In the genomic region with DNA sequence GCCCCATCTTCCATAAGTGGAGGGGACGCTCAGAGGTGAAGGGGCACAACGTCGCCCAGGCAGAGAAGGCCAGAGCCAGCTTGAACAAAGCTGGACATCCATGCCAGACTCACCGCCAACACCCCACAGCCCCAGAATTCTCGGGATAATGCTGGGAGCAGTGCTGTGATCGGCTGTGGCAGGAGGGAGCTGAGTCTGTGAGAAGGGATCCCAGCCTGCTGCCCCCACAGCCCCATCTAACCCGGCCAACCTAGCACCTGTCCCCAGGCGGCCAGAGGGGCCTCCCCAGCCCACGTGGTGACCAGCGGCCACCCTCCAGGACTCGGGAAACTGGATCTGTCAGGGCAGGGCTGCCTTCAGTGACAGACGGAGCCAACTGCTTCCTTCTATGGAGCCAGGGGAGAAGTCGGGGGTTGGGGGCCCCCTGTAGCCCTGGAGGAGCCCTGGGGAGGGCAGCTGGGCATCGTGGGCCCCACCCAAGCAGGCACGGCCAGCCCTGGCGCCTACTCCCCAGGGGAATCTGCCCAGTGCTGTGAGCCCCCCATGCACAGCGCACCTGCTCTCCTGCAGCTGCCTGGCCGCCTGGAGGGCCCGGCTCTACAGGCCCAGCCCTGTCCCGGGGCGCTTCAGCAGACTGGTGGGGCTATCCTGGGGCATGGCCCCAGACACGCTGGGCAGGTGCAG, we compare ENCODE assay signal across 19 cellular contexts. TPM values are rescaled to one million over a fixed set of nuclear protein-coding genes. Genes with fewer than 3 reads are reported as not detected.
DNase-seq lines count a peak whose midpoint lies in the region; ATAC-seq and TF ChIP-seq lines count a peak whose summit lies in the region.
"Had no signal": no experiment of that assay in that cellular context is flagged by ENCODE, and none has a peak within 500 bp of the region (broad histone marks: within the 10 kb centered on the region; RNA-seq: fewer than 3 reads in every experiment).

No MANE protein-coding gene starts in this region.

- DNase-seq in activated naive CD4-positive, alpha-beta T cell treated with anti-CD3 and anti-CD28 coated beads, Interleukin-2, amount 10 ng/mL, durations not matched to agents 7 days and 5 days, result peak; percentile 14
- DNase-seq in activated naive CD4-positive, alpha-beta T cell (lab: John Stamatoyannopoulos, UW), result no peak
- peak; percentile 86 for DNase-seq in chondrocyte (ENCODE audit: low spot score)
- DNase-seq in myocyte (ENCODE audit: low read depth), result peak; percentile 95
- peak; percentile 41 to 49 for DNase-seq in thyroid gland
- DNase-seq in NCI-H2081 treated with DMSO at 0.1 percent for 48 hours (lab: John Stamatoyannopoulos, UW), result no peak
- no peak for DNase-seq in NK-92 treated with Interleukin-12 subunit alpha and Interleukin-12 subunit beta, amount 100 ng/mL, for 24 hours (lab: John Stamatoyannopoulos, UW)
- DNase-seq: ACHN; activated naive CD8-positive, alpha-beta T cell treated with anti-CD3 and anti-CD28 coated beads, Interleukin-2, amount 10 ng/mL, durations not matched to agents 7 days and 5 days; effector CD4-positive, alpha-beta T cell; GDM1; RPMI8226 had no signal

- H3K4me1 Mint-ChIP-seq in activated naive CD4-positive, alpha-beta T cell treated with anti-CD3 and anti-CD28 coated beads, Interleukin-2, amount 10 ng/mL, durations not matched to agents 7 days and 5 days, result peaks cover 52% of the 10 kb centered on the region
- peaks cover 26% of the 10 kb centered on the region for H3K4me1 Mint-ChIP-seq in chondrocyte (ENCODE audit: low read depth)

- no peaks in the 10 kb centered on the region for H3K9me3 ChIP-seq in thyroid gland
- H3K9me3 ChIP-seq: breast epithelium, Caco-2, upper lobe of left lung had no signal

- H3K9me3 Mint-ChIP-seq in activated naive CD4-positive, alpha-beta T cell treated with anti-CD3 and anti-CD28 coated beads, Interleukin-2, amount 10 ng/mL, durations not matched to agents 7 days and 5 days, result no peaks in the 10 kb centered on the region
- no peaks in the 10 kb centered on the region for H3K9me3 Mint-ChIP-seq in chondrocyte (ENCODE audit: low read depth)
- H3K9me3 Mint-ChIP-seq: activated naive CD8-positive, alpha-beta T cell treated with anti-CD3 and anti-CD28 coated beads, Interleukin-2, amount 10 ng/mL, durations not matched to agents 7 days and 5 days; natural killer cell treated with Interleukin-12 subunit alpha and Interleukin-12 subunit beta and Interleukin-15 and Interleukin-18, amount 100 ng/mL, for 72 hours; T-helper 1 cell treated with Interleukin-12 subunit alpha and Interleukin-12 subunit beta and Interleukin-4 antibody, amounts not matched to agents 30 μg/mL and 1 μg/mL, for 36 hours had no signal

- no peaks in the 10 kb centered on the region for H3K27me3 Mint-ChIP-seq in activated naive CD4-positive, alpha-beta T cell treated with anti-CD3 and anti-CD28 coated beads, Interleukin-2, amount 10 ng/mL, durations not matched to agents 7 days and 5 days
- no peaks in the 10 kb centered on the region for H3K27me3 Mint-ChIP-seq in chondrocyte (ENCODE audit: low read depth)
- H3K27me3 Mint-ChIP-seq: activated naive CD8-positive, alpha-beta T cell treated with anti-CD3 and anti-CD28 coated beads, Interleukin-2, amount 10 ng/mL, durations not matched to agents 7 days and 5 days; natural killer cell treated with Interleukin-12 subunit alpha and Interleukin-12 subunit beta and Interleukin-15 and Interleukin-18, amount 100 ng/mL, for 72 hours had no signal

- H3K27ac ChIP-seq in thyroid gland, result no peak overlapping the region
- H3K27ac ChIP-seq: breast epithelium had no signal

- WGBS in thyroid gland, 2 donors, result 28 to 77% methylated on average over 5 to 7 of the region's 22 CpGs

- H3K4me3 ChIP-seq in thyroid gland (replicated peaks in 1 of 3), result no peak overlapping the region
- H3K4me3 ChIP-seq: upper lobe of left lung had no signal

- CTCF ChIA-PET in activated naive CD4-positive, alpha-beta T cell treated with anti-CD3 and anti-CD28 coated beads, Interleukin-2, amount 10 ng/mL, durations not matched to agents 7 days and 5 days (lab: Charles Lee), result interaction anchor here (1.3 kb wide), 1 partner anchor 11 kb away, joined by 3 read pairs; no protein-coding TSS in a partner anchor

- no peak overlapping the region for H3K27ac Mint-ChIP-seq in activated naive CD4-positive, alpha-beta T cell treated with anti-CD3 and anti-CD28 coated beads, Interleukin-2, amount 10 ng/mL, durations not matched to agents 7 days and 5 days
- H3K27ac Mint-ChIP-seq in chondrocyte (ENCODE audit: unreplicated experiment), result no peak overlapping the region
- H3K27ac Mint-ChIP-seq: activated naive CD8-positive, alpha-beta T cell treated with anti-CD3 and anti-CD28 coated beads, Interleukin-2, amount 10 ng/mL, durations not matched to agents 7 days and 5 days; T-helper 1 cell treated with Interleukin-12 subunit alpha and Interleukin-12 subunit beta and Interleukin-4 antibody, amounts not matched to agents 30 μg/mL and 1 μg/mL, for 36 hours had no signal

- TF ChIP-seq CTCF in chondrocyte (IDR thresholded peaks at IDR 0.05) (no peak), thyroid gland (IDR thresholded peaks at IDR 0.05) (no peak)

- no peak for TF ChIP-seq POLR2A in thyroid gland (IDR thresholded peaks at IDR 0.05)

- no peaks in the 10 kb centered on the region for H3K27me3 ChIP-seq in thyroid gland
- H3K27me3 ChIP-seq: breast epithelium, upper lobe of left lung had no signal

- H3K36me3 ChIP-seq in thyroid gland, result no peaks in the 10 kb centered on the region
- H3K36me3 ChIP-seq: breast epithelium, upper lobe of left lung had no signal

- intact Hi-C loops in thyroid gland (cut with DNase I), result loop anchor here (10.0 kb wide), 1 partner anchor 73 kb away; the partner anchor contains the start of gene WDR5

- peaks cover 3% of the 10 kb centered on the region for H3K36me3 Mint-ChIP-seq in activated naive CD4-positive, alpha-beta T cell treated with anti-CD3 and anti-CD28 coated beads, Interleukin-2, amount 10 ng/mL, durations not matched to agents 7 days and 5 days
- H3K36me3 Mint-ChIP-seq in chondrocyte (ENCODE audit: low read depth), result no peaks in the 10 kb centered on the region
- H3K36me3 Mint-ChIP-seq: activated naive CD8-positive, alpha-beta T cell treated with anti-CD3 and anti-CD28 coated beads, Interleukin-2, amount 10 ng/mL, durations not matched to agents 7 days and 5 days; natural killer cell treated with Interleukin-12 subunit alpha and Interleukin-12 subunit beta and Interleukin-15 and Interleukin-18, amount 100 ng/mL, for 72 hours had no signal

- peaks cover 61 to 71% of the 10 kb centered on the region in 2 donors for H3K4me1 ChIP-seq in thyroid gland

- no peak overlapping the region for H3K4me3 Mint-ChIP-seq in activated naive CD4-positive, alpha-beta T cell treated with anti-CD3 and anti-CD28 coated beads, Interleukin-2, amount 10 ng/mL, durations not matched to agents 7 days and 5 days
- H3K4me3 Mint-ChIP-seq in chondrocyte (ENCODE audit: unreplicated experiment), result no peak overlapping the region
- H3K4me3 Mint-ChIP-seq: activated naive CD8-positive, alpha-beta T cell treated with anti-CD3 and anti-CD28 coated beads, Interleukin-2, amount 10 ng/mL, durations not matched to agents 7 days and 5 days; natural killer cell treated with Interleukin-12 subunit alpha and Interleukin-12 subunit beta and Interleukin-15 and Interleukin-18, amount 100 ng/mL, for 72 hours; T-helper 1 cell treated with Interleukin-12 subunit alpha and Interleukin-12 subunit beta and Interleukin-4 antibody, amounts not matched to agents 30 μg/mL and 1 μg/mL, for 36 hours had no signal

- ATAC-seq in GM18502 (IDR thresholded peaks at IDR 0.05; ENCODE audit: poor library complexity, unreplicated experiment), result no peak
- ATAC-seq: activated CD4-positive, CD25-positive, alpha-beta regulatory T cell treated with anti-CD3 and anti-CD28 coated beads, Interleukin-2, amount 50 U/mL, for 24 hours; natural killer cell treated with Interleukin-12 subunit alpha and Interleukin-12 subunit beta and Interleukin-15 and Interleukin-18, amount 100 ng/mL, for 72 hours had no signal

RNA-seq across cellular contexts. Expression of gene BRD3, which starts 6.0 kb away (rescaled TPM):
- total RNA-seq in chondrocyte (48.7 to 59.0 TPM (median 49.0 TPM) in 3 replicates), myocyte (14.2 and 19.0 TPM in 2 replicates), thyroid gland (10 to 100 TPM; 21.6 to 42.7 (median 28.7) TPM)
- polyA plus RNA-seq in myocyte (2012), result 19.3 TPM

RNA-seq across cellular contexts. Expression of gene BRD3OS, which starts 36.5 kb away (rescaled TPM):
- total RNA-seq in chondrocyte, result 13.7 to 27.6 TPM (median 15.7 TPM) in 3 replicates
- 10.5 and 13.4 TPM in 2 replicates for total RNA-seq in myocyte
- polyA plus RNA-seq in myocyte (2012), result 25.6 TPM
- 10 to 100 TPM; 26.4 to 29.3 (median 27.2) TPM for total RNA-seq in thyroid gland

Comparison
In these comparisons a context has a peak if more than half of its experiments do, and no peak if none do; other contexts are left out.
1. DNase-seq: peak in activated naive CD4-positive, alpha-beta T cell treated with anti-CD3 and anti-CD28 coated beads, Interleukin-2, amount 10 ng/mL, durations not matched to agents 7 days and 5 days (single experiment), chondrocyte (single experiment), myocyte (single experiment) and thyroid gland (2 of 2); none in activated naive CD4-positive, alpha-beta T cell (0 of 4), NCI-H2081 treated with DMSO at 0.1 percent for 48 hours (single experiment) and NK-92 treated with Interleukin-12 subunit alpha and Interleukin-12 subunit beta, amount 100 ng/mL, for 24 hours (single experiment).